In the genomic region with DNA sequence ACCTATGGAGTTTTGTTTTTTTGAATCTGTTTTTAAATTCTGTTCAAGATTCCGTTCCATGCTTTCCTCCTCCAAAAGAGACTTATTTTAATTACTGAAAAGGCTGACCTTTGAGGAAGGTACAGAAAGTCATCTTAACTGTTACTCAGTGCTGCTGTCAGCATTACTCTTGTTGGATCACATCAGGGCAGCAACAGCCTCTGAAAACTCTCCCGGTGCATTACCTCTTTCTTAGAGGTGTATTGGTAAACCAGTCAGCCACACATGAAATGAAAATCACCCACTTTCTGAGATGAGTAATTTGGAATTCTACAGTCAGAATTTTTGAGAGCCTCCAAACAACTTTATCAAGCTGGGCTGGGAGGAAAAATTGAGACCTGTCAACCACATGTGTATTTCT, we compare ENCODE assay signal across 16 cellular contexts.
DNase-seq lines count a peak whose midpoint lies in the region; ATAC-seq and TF ChIP-seq lines count a peak whose summit lies in the region.
"Had no signal": no experiment of that assay in that cellular context is flagged by ENCODE, and none has a peak within 500 bp of the region (broad histone marks: within the 10 kb centered on the region; RNA-seq: fewer than 3 reads in every experiment).

No MANE protein-coding gene starts in this region.

- ATAC-seq in WTC11 (no peak), HG02938 (IDR thresholded peaks at IDR 0.05; ENCODE audit: unreplicated experiment) (no peak)
- peak; percentile 16 for ATAC-seq in stimulated activated naive CD8-positive, alpha-beta T cell treated with anti-CD3 and anti-CD28 coated beads, Interleukin-15, amount 100 ng/mL, for 72 hours

- no peak for TF ChIP-seq CTCF in WTC11 (IDR thresholded peaks at IDR 0.05)

- POLR2A ChIA-PET in activated CD4-positive, alpha-beta memory T cell treated with anti-CD3 and anti-CD28 coated beads for 36 hours (lab: Charles Lee), result no interaction called here
- POLR2A ChIA-PET in activated CD4-positive, alpha-beta memory T cell treated with anti-CD3 and anti-CD28 coated beads, Interleukin-2, amount 10 ng/mL, durations not matched to agents 7 days and 5 days (lab: Charles Lee), result no interaction called here
- POLR2A ChIA-PET in WTC11 (lab: Charles Lee), result no interaction called here

- H3K9me3 Mint-ChIP-seq in activated CD4-positive, alpha-beta memory T cell treated with anti-CD3 and anti-CD28 coated beads for 36 hours, result no peaks in the 10 kb centered on the region
- H3K9me3 Mint-ChIP-seq in activated CD4-positive, alpha-beta memory T cell treated with anti-CD3 and anti-CD28 coated beads, Interleukin-2, amount 10 ng/mL, durations not matched to agents 7 days and 5 days, result no peaks in the 10 kb centered on the region
- H3K9me3 Mint-ChIP-seq in WTC11, result no peaks in the 10 kb centered on the region
- H3K9me3 Mint-ChIP-seq in stimulated activated naive CD8-positive, alpha-beta T cell treated with anti-CD3 and anti-CD28 coated beads, Interleukin-15, amount 100 ng/mL, for 72 hours, result no peaks in the 10 kb centered on the region

- CTCF ChIA-PET in activated CD4-positive, alpha-beta memory T cell treated with anti-CD3 and anti-CD28 coated beads for 36 hours (lab: Charles Lee), result interaction anchor here (1.2 to 11.8 kb wide), 3 partner anchors 155 to 466 kb away, joined by 3 to 138 read pairs (median 3); no protein-coding TSS in a partner anchor
- CTCF ChIA-PET in activated CD4-positive, alpha-beta memory T cell treated with anti-CD3 and anti-CD28 coated beads, Interleukin-2, amount 10 ng/mL, durations not matched to agents 7 days and 5 days (lab: Charles Lee), result interaction anchor here (1.2 to 4.1 kb wide), 3 partner anchors 8 to 465 kb away, joined by 3 to 25 read pairs (median 20); no protein-coding TSS in a partner anchor
- CTCF ChIA-PET in WTC11 (lab: Charles Lee), result no interaction called here

- H3K36me3 Mint-ChIP-seq in activated CD4-positive, alpha-beta memory T cell treated with anti-CD3 and anti-CD28 coated beads for 36 hours, result peaks cover 11% of the 10 kb centered on the region
- H3K36me3 Mint-ChIP-seq in activated CD4-positive, alpha-beta memory T cell treated with anti-CD3 and anti-CD28 coated beads, Interleukin-2, amount 10 ng/mL, durations not matched to agents 7 days and 5 days (ENCODE audit: low read depth), result peaks cover 6% of the 10 kb centered on the region
- H3K36me3 Mint-ChIP-seq in WTC11, result peaks cover 12% of the 10 kb centered on the region

- intact Hi-C loops in activated CD4-positive, alpha-beta memory T cell treated with anti-CD3 and anti-CD28 coated beads for 36 hours (cut with micrococcal nuclease), result loop anchor here (5.0 kb wide), 2 partner anchors 91 to 279 kb away; a partner anchor contains a TSS

- no peaks in the 10 kb centered on the region for H3K27me3 Mint-ChIP-seq in activated CD4-positive, alpha-beta memory T cell treated with anti-CD3 and anti-CD28 coated beads for 36 hours
- H3K27me3 Mint-ChIP-seq in activated CD4-positive, alpha-beta memory T cell treated with anti-CD3 and anti-CD28 coated beads, Interleukin-2, amount 10 ng/mL, durations not matched to agents 7 days and 5 days, result no peaks in the 10 kb centered on the region
- no peaks in the 10 kb centered on the region for H3K27me3 Mint-ChIP-seq in WTC11 (ENCODE audit: low read depth)
- no peaks in the 10 kb centered on the region for H3K27me3 Mint-ChIP-seq in stimulated activated naive CD8-positive, alpha-beta T cell treated with anti-CD3 and anti-CD28 coated beads, Interleukin-15, amount 100 ng/mL, for 72 hours

- no peak overlapping the region for H3K27ac Mint-ChIP-seq in activated CD4-positive, alpha-beta memory T cell treated with anti-CD3 and anti-CD28 coated beads for 36 hours
- H3K27ac Mint-ChIP-seq in activated CD4-positive, alpha-beta memory T cell treated with anti-CD3 and anti-CD28 coated beads, Interleukin-2, amount 10 ng/mL, durations not matched to agents 7 days and 5 days, result no peak overlapping the region
- H3K27ac Mint-ChIP-seq in WTC11, result peak overlapping the region; percentile 37; the same call in 1 of the 2 replicates
- no peak overlapping the region for H3K27ac Mint-ChIP-seq in stimulated activated naive CD8-positive, alpha-beta T cell treated with anti-CD3 and anti-CD28 coated beads, Interleukin-15, amount 100 ng/mL, for 72 hours

- H3K4me1 Mint-ChIP-seq in activated CD4-positive, alpha-beta memory T cell treated with anti-CD3 and anti-CD28 coated beads for 36 hours (ENCODE audit: low read depth), result peaks cover 10% of the 10 kb centered on the region
- H3K4me1 Mint-ChIP-seq in activated CD4-positive, alpha-beta memory T cell treated with anti-CD3 and anti-CD28 coated beads, Interleukin-2, amount 10 ng/mL, durations not matched to agents 7 days and 5 days, result no peaks in the 10 kb centered on the region
- 0 out of 2 replicates have a peak, but pooled peaks cover 3% of the 10 kb centered on the region for H3K4me1 Mint-ChIP-seq in WTC11
- peaks cover 11% of the 10 kb centered on the region for H3K4me1 Mint-ChIP-seq in stimulated activated naive CD8-positive, alpha-beta T cell treated with anti-CD3 and anti-CD28 coated beads, Interleukin-15, amount 100 ng/mL, for 72 hours

- DNase-seq in activated CD4-positive, alpha-beta memory T cell treated with anti-CD3 and anti-CD28 coated beads for 36 hours, result peak; percentile 22
- no peak for DNase-seq in activated CD4-positive, alpha-beta memory T cell treated with anti-CD3 and anti-CD28 coated beads, Interleukin-2, amount 10 ng/mL, durations not matched to agents 7 days and 5 days
- DNase-seq in stimulated activated CD4-positive, alpha-beta T cell treated with anti-CD3 and anti-CD28 coated beads, Interleukin-1b, Interleukin-23, amount 100 ng/mL, for 48 hours, result peak; percentile 34
- DNase-seq in stimulated activated CD4-positive, alpha-beta T cell treated with anti-CD3 and anti-CD28 coated beads, Interleukin-4, amount 100 ng/mL, for 4 hours, result no peak
- DNase-seq in WTC11 (ENCODE audit: low spot score) (no peak), NK-92 (lab: John Stamatoyannopoulos, UW; ENCODE audit: unreplicated experiment) (no peak)
- no peak for DNase-seq in stimulated activated naive CD8-positive, alpha-beta T cell treated with anti-CD3 and anti-CD28 coated beads, Interleukin-15, amount 100 ng/mL, for 72 hours
- DNase-seq: EL, MG63, NCI-H1417, NCI-H1694 treated with DMSO at 0.1 percent for 48 hours, NCI-H2081 treated with DMSO at 0.1 percent for 48 hours, NCI-H2171 treated with DMSO at 0.1 percent for 48 hours, NCI-H524 treated with DMSO at 0.1 percent for 48 hours, NCI-H82 had no signal

- no peak overlapping the region for H3K4me3 Mint-ChIP-seq in activated CD4-positive, alpha-beta memory T cell treated with anti-CD3 and anti-CD28 coated beads for 36 hours
- H3K4me3 Mint-ChIP-seq in activated CD4-positive, alpha-beta memory T cell treated with anti-CD3 and anti-CD28 coated beads, Interleukin-2, amount 10 ng/mL, durations not matched to agents 7 days and 5 days, result no peak overlapping the region
- no peak overlapping the region for H3K4me3 Mint-ChIP-seq in WTC11
- no peak overlapping the region for H3K4me3 Mint-ChIP-seq in stimulated activated naive CD8-positive, alpha-beta T cell treated with anti-CD3 and anti-CD28 coated beads, Interleukin-15, amount 100 ng/mL, for 72 hours

TF ChIP-seq in WTC11, 78 proteins besides CTCF, POLR2A, EP300 and RAD21:
- TF ChIP-seq RORB (CRISPR knock-in tag; IDR thresholded peaks at IDR 0.05) (no peak), SMAD4 (CRISPR knock-in tag; IDR thresholded peaks at IDR 0.05) (no peak), KAT7 (CRISPR knock-in tag; IDR thresholded peaks at IDR 0.05; ENCODE audit: borderline replicate concordance) (no peak)
- TF ChIP-seq, protein P1, sequence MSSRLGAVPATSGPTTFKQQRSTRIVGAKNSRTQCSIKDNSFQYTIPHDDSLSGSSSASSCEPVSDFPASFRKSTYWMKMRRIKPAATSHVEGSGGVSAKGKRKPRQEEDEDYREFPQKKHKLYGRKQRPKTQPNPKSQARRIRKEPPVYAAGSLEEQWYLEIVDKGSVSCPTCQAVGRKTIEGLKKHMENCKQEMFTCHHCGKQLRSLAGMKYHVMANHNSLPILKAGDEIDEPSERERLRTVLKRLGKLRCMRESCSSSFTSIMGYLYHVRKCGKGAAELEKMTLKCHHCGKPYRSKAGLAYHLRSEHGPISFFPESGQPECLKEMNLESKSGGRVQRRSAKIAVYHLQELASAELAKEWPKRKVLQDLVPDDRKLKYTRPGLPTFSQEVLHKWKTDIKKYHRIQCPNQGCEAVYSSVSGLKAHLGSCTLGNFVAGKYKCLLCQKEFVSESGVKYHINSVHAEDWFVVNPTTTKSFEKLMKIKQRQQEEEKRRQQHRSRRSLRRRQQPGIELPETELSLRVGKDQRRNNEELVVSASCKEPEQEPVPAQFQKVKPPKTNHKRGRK (CRISPR knock-in tag; IDR thresholded peaks at IDR 0.05; ENCODE audit: borderline replicate concordance), result no peak

Comparison
In these comparisons a context has a peak if more than half of its experiments do, and no peak if none do; other contexts are left out.
1. DNase-seq: peak in activated CD4-positive, alpha-beta memory T cell treated with anti-CD3 and anti-CD28 coated beads for 36 hours (single experiment) and stimulated activated CD4-positive, alpha-beta T cell treated with anti-CD3 and anti-CD28 coated beads, Interleukin-1b, Interleukin-23, amount 100 ng/mL, for 48 hours (single experiment); none in activated CD4-positive, alpha-beta memory T cell treated with anti-CD3 and anti-CD28 coated beads, Interleukin-2, amount 10 ng/mL, durations not matched to agents 7 days and 5 days (single experiment), stimulated activated CD4-positive, alpha-beta T cell treated with anti-CD3 and anti-CD28 coated beads, Interleukin-4, amount 100 ng/mL, for 4 hours (0 of 2), WTC11 (single experiment), stimulated activated naive CD8-positive, alpha-beta T cell treated with anti-CD3 and anti-CD28 coated beads, Interleukin-15, amount 100 ng/mL, for 72 hours (0 of 2) and NK-92 (single experiment).